ENCODE assay signal across 6 cellular contexts in the genomic region with DNA sequence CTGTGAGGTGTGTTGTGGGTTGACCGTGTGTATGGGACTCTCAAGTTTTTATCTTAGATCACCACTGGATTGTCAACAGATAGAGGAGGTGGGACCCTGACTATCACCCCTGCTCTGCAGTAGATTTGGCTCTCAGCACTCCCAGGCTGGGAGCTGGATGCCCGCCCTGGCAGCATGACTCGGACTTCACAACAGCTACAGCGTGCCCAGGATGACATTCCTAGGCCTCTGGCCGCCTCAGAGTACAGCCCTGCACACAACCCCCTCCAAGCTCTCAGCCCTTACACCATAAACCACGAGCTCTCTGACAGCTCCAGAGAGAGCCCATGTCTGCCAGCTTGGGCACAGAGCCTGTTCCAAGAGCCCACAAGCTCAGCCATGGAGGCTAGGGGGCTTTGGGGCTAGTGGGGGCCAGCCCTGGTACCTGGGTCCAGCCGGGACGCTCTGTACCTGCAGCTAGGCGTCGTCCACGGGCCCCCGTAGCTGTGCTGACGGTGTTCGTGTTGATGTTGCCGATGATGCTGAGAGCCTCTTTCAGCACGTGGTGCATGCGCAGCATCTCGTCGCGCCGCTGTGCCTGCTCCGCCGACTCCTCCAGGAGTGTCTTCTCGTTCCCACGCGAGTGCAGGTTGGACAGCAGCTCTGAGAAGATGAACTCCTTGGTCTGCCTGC.
DNase-seq lines count a peak whose midpoint lies in the region; ATAC-seq and TF ChIP-seq lines count a peak whose summit lies in the region.
"Not testable (repeated sequence)": the region's sequence is repeated elsewhere in the genome, so short reads cannot be mapped to it uniquely, and the experiment has no call there.

No MANE protein-coding gene starts in this region.

- not testable (repeated sequence) for H3K9ac ChIP-seq in GM23248

- H3K27ac ChIP-seq in GM23248; RWPE2 (ENCODE audit: poor library complexity, severe bottlenecking): not testable (repeated sequence)

- peak; percentile 14 for DNase-seq in GM23248
- not testable (repeated sequence) for DNase-seq in RWPE2 (ENCODE audit: low spot score)
- DNase-seq in astrocyte of the hippocampus (ENCODE audit: low read depth, low spot score) = peak; percentile 47
- peak; percentile 74 for DNase-seq in Right ventricle myocardium superior
- peak; percentile 78 for DNase-seq in left ventricle myocardium superior
- peak; percentile 20 for DNase-seq in myocyte (ENCODE audit: low read depth)

- not testable (repeated sequence) for H3K27me3 ChIP-seq in GM23248 (replicated peaks; ENCODE audit: insufficient read depth); RWPE2 (ENCODE audit: insufficient read depth, poor library complexity, severe bottlenecking)

- H2AFZ ChIP-seq in GM23248 = not testable (repeated sequence)

- not testable (repeated sequence) for H3K4me2 ChIP-seq in GM23248 (ENCODE audit: unreplicated experiment)

- H3F3A ChIP-seq in GM23248 (ENCODE audit: insufficient read depth) = not testable (repeated sequence)

- 67 to 70% methylated on average over 8 to 23 of the region's 26 CpGs for WGBS in GM23248 (ENCODE audit: low coverage in 1 of 2, low lambda C conversion rate in 2 of 2, missing lambda C conversion rate in 2 of 2), 2 experiments

- H3K36me3 ChIP-seq in GM23248 (ENCODE audit: low read depth); RWPE2 (ENCODE audit: low read depth): not testable (repeated sequence)

- H3K9me3 ChIP-seq in GM23248 (ENCODE audit: low read depth); RWPE2 (ENCODE audit: severe bottlenecking): not testable (repeated sequence)

- in situ Hi-C loops in GM23248 (cut with MboI) = loop anchor here (10.0 kb wide), 1 partner anchor 65 kb away; a partner anchor contains a TSS

- not testable (repeated sequence) for H4K20me1 ChIP-seq in GM23248 (ENCODE audit: insufficient read depth)

- H3K4me1 ChIP-seq in GM23248 (ENCODE audit: insufficient read depth); RWPE2 (ENCODE audit: insufficient read depth, poor library complexity, severe bottlenecking): not testable (repeated sequence)

- H3K79me2 ChIP-seq in GM23248 (ENCODE audit: insufficient read depth) = not testable (repeated sequence)

- H3K4me3 ChIP-seq in GM23248; RWPE2 (ENCODE audit: severe bottlenecking): not testable (repeated sequence)

- H3K9me2 ChIP-seq in GM23248 (ENCODE audit: insufficient read depth) = not testable (repeated sequence)

- intact Hi-C loops in Right ventricle myocardium superior (cut with DNase I); left ventricle myocardium superior (cut with micrococcal nuclease): not testable (repeated sequence)

- not testable (repeated sequence) for TF ChIP-seq CTCF in RWPE2 (IDR thresholded peaks at IDR 0.05; ENCODE audit: poor library complexity, severe bottlenecking)

- ATAC-seq in RWPE2 (ENCODE audit: low read depth) = peak; percentile 38; the same call in 2 of the 3 replicates
- ATAC-seq in Right ventricle myocardium superior (ENCODE audit: poor library complexity) = peak; percentile 95
- ATAC-seq in left ventricle myocardium superior = peak; percentile 97

Comparison
In these comparisons a context has a peak if more than half of its experiments do, and no peak if none do; other contexts are left out.
1. ATAC-seq: peak in every context shown above with its lines; median percentile 97 in left ventricle myocardium superior; 95 in Right ventricle myocardium superior; 38 in RWPE2.